Comparison of ENCODE assay signal across 1 cellular context in genomic region chr7:47368190-47368812, GRCh38.
TF ChIP-seq lines count a peak whose summit lies in the region.

No MANE protein-coding gene starts in this region.

TF ChIP-seq in WTC11, 78 proteins besides CTCF, POLR2A, EP300 and RAD21:
- TF ChIP-seq ATF6 (CRISPR knock-in tag; IDR thresholded peaks at IDR 0.05), result no peak
- TF ChIP-seq ZNF423 (CRISPR knock-in tag; IDR thresholded peaks at IDR 0.05), result peak; percentile 39; the same call in 1 of the 2 replicates
